17 cellular contexts compared by ENCODE assay signal in genomic region chr6:125823180-125823579, GRCh38. TPM values are rescaled to one million over a fixed set of nuclear protein-coding genes. Genes with fewer than 3 reads are reported as not detected.
DNase-seq lines count a peak whose midpoint lies in the region; ATAC-seq, FAIRE-seq and TF ChIP-seq lines count a peak whose summit lies in the region.
"Had no signal": no experiment of that assay in that cellular context is flagged by ENCODE, and none has a peak within 500 bp of the region (broad histone marks: within the 10 kb centered on the region; RNA-seq: fewer than 3 reads in every experiment).

No MANE protein-coding gene starts in this region.

- H3K4me2 ChIP-seq in HepG2 (ENCODE audit: low read depth, low read length), result no peak overlapping the region
- H3K4me2 ChIP-seq: BLaER1, GM23338 had no signal

- H3K27me3 ChIP-seq in HepG2 (ENCODE audit: control insufficient read depth in 1 of 2, insufficient read depth in 2 of 2, low read length in 2 of 2) (no peaks in the 10 kb centered on the region), right lobe of liver (no peaks in the 10 kb centered on the region), subcutaneous abdominal adipose tissue (ENCODE audit: control insufficient read depth in 5 of 5, insufficient read depth in 4 of 5, low read length in 5 of 5) (no peaks in the 10 kb centered on the region)
- H3K27me3 ChIP-seq: BLaER1 had no signal

- no peak overlapping the region for H3K9ac ChIP-seq in HepG2 (ENCODE audit: insufficient read depth, low read depth, low read length)
- no peak overlapping the region for H3K9ac ChIP-seq in kidney (ENCODE audit: low read length in 2 of 2)
- H3K9ac ChIP-seq in subcutaneous abdominal adipose tissue (ENCODE audit: low read length in 5 of 5), result no peak overlapping the region
- H3K9ac ChIP-seq: BLaER1 had no signal

- TF ChIP-seq EP300 in HepG2 (IDR thresholded peaks at IDR 0.05; ENCODE audit: low read depth in 2 of 2, low read length in 2 of 2) (no peak), HepG2 (CRISPR knock-in tag; IDR thresholded peaks at IDR 0.05; ENCODE audit: borderline replicate concordance) (no peak)

- no peak overlapping the region for H3K4me3 ChIP-seq in HepG2 (replicated peaks in 1 of 3; ENCODE audit: insufficient read depth in 1 of 3, low read depth in 2 of 3, low read length in 3 of 3)
- no peak overlapping the region for H3K4me3 ChIP-seq in right lobe of liver
- no peak overlapping the region for H3K4me3 ChIP-seq in kidney (ENCODE audit: low read length in 2 of 2)
- H3K4me3 ChIP-seq in subcutaneous abdominal adipose tissue (ENCODE audit: low read depth in 1 of 5, low read length in 5 of 5), result no peak overlapping the region
- H3K4me3 ChIP-seq: BLaER1, GM23338 had no signal

- H3K27ac ChIP-seq in HepG2 (ENCODE audit: extremely low read length, insufficient read depth, low read length), result no peak overlapping the region
- H3K27ac ChIP-seq in right lobe of liver, result no peak overlapping the region
- peak overlapping the region in 1 of 2 donors; percentile 58 for H3K27ac ChIP-seq in kidney (ENCODE audit: low read depth in 2 of 2, low read length in 2 of 2)
- peak overlapping the region; percentile 1 for H3K27ac ChIP-seq in subcutaneous abdominal adipose tissue (ENCODE audit: low read depth, low read length)
- H3K27ac ChIP-seq: BLaER1 had no signal

- CTCF ChIA-PET in HepG2 (lab: Yijun Ruan, JAX; ENCODE audit: low intra/inter-chr PET ratio, low total read pairs), result no interaction called here

- FAIRE-seq in HepG2 (lab: Jason Lieb, UNC), result no peak
- peak; percentile 30 for FAIRE-seq in kidney (lab: Jason Lieb, UNC)
- FAIRE-seq: H54, HTR-8/SVneo had no signal

- H3K79me2 ChIP-seq in HepG2 (ENCODE audit: insufficient read depth, low read length), result no peaks in the 10 kb centered on the region

- peaks cover 48% of the 10 kb centered on the region for H3K4me1 ChIP-seq in HepG2 (ENCODE audit: insufficient read depth, low read length)
- peaks cover 0 to 55% (median 13%) of the 10 kb centered on the region in 4 donors for H3K4me1 ChIP-seq in right lobe of liver
- H3K4me1 ChIP-seq in kidney (ENCODE audit: control insufficient read depth in 1 of 2, insufficient read depth in 1 of 2, low read depth in 1 of 2, low read length in 2 of 2), result peaks cover 19 to 49% of the 10 kb centered on the region in 2 donors
- peaks cover 3 to 44% (median 40%) of the 10 kb centered on the region in 5 donors for H3K4me1 ChIP-seq in subcutaneous abdominal adipose tissue (ENCODE audit: control insufficient read depth in 5 of 5, insufficient read depth in 5 of 5, low read length in 5 of 5)

- over 99% methylated on average over 2 of the region's 2 CpGs for WGBS in HepG2 (ENCODE audit: low lambda C conversion rate)
- WGBS in right lobe of liver (ENCODE audit: insufficient coverage, low coverage, low lambda C conversion rate, missing lambda C conversion rate), result 51% methylated on average over 2 of the region's 2 CpGs

- TF ChIP-seq POLR2A in HepG2 (IDR thresholded peaks at IDR 0.05; ENCODE audit: insufficient read depth in 1 of 2, low read depth in 2 of 2, low read length in 2 of 2) (no peak), right lobe of liver (IDR thresholded peaks at IDR 0.05) (no peak)

- H4K20me1 ChIP-seq in HepG2 (ENCODE audit: insufficient read depth, low read length), result no peaks in the 10 kb centered on the region
- H4K20me1 ChIP-seq: BLaER1 had no signal

- no peak for TF ChIP-seq CTCF in HepG2 (CRISPR knock-in tag; IDR thresholded peaks at IDR 0.05)
- no peak for TF ChIP-seq CTCF in right lobe of liver (IDR thresholded peaks at IDR 0.05)
- no peak for TF ChIP-seq CTCF in kidney (IDR thresholded peaks at IDR 0.05; ENCODE audit: borderline replicate concordance, extremely low read depth, insufficient read depth)

- DNase-seq in HepG2 (ENCODE audit: low spot score), result no peak
- no peak for DNase-seq in right lobe of liver
- DNase-seq in kidney, result no peak
- DNase-seq in nucleus accumbens (lab: John Stamatoyannopoulos, UW), result no peak
- DNase-seq in activated CD4-positive, CD25-positive, alpha-beta regulatory T cell (lab: John Stamatoyannopoulos, UW), result no peak
- DNase-seq in NCI-H187 treated with DMSO at 0.1 percent for 48 hours (lab: John Stamatoyannopoulos, UW), result no peak
- DNase-seq: 8988T; Calu3; CD8-positive, alpha-beta T cell; GF-D8; HFFc6 had no signal

- H3K36me3 ChIP-seq in HepG2 (replicated peaks in 1 of 2; ENCODE audit: control insufficient read depth in 1 of 2, insufficient read depth in 2 of 2, low read length in 2 of 2), result no peaks in the 10 kb centered on the region; a peak in 1 of 5 replicates
- H3K36me3 ChIP-seq in right lobe of liver, result no peaks in the 10 kb centered on the region
- peaks cover 0 to 4% of the 10 kb centered on the region in 2 donors for H3K36me3 ChIP-seq in kidney (ENCODE audit: control insufficient read depth in 1 of 2, insufficient read depth in 2 of 2, low read length in 2 of 2)
- peaks cover 5 to 14% (median 6%) of the 10 kb centered on the region in 5 donors for H3K36me3 ChIP-seq in subcutaneous abdominal adipose tissue (ENCODE audit: control insufficient read depth in 5 of 5, insufficient read depth in 5 of 5, low read length in 5 of 5)

- in situ Hi-C loops in HepG2 (cut with HindIII; ENCODE audit: extremely low pct_ligation_motif_present, low pct_unique_long_range_greater_than_20kb), result no loop called here

- H3K9me3 ChIP-seq in HepG2 (ENCODE audit: low read length) (no peaks in the 10 kb centered on the region), right lobe of liver (no peaks in the 10 kb centered on the region), kidney (ENCODE audit: control insufficient read depth in 1 of 2, low read length in 2 of 2) (no peaks in the 10 kb centered on the region), subcutaneous abdominal adipose tissue (ENCODE audit: control insufficient read depth in 5 of 5, low read length in 5 of 5) (no peaks in the 10 kb centered on the region)
- H3K9me3 ChIP-seq: BLaER1 had no signal

- no peak for ATAC-seq in HepG2
- ATAC-seq in right lobe of liver, result no peak
- ATAC-seq: CD8-positive, alpha-beta T cell; GM23338; HCT116 had no signal

- no TSS peak for BruUV-seq in HepG2 (replicated peaks; lab: Mats Ljungman, UMichigan)

- no peak overlapping the region for H2AFZ ChIP-seq in HepG2 (ENCODE audit: low read length)
- H2AFZ ChIP-seq: GM23338 had no signal

- TF ChIP-seq RAD21 in HepG2 (CRISPR knock-in tag; IDR thresholded peaks at IDR 0.05), result no peak

- POLR2A ChIA-PET in HepG2 (lab: Yijun Ruan, JAX), result interaction anchor here (1.3 kb wide), 1 partner anchor 33 kb away, joined by 4 read pairs; the partner anchor contains the start of gene NCOA7

- intact Hi-C loops in HepG2 (cut with micrococcal nuclease; ENCODE audit: unreplicated experiment) (no loop called here), right lobe of liver (cut with DNase I) (no loop called here), kidney (cut with DNase I) (no loop called here)

TF ChIP-seq in HepG2, 621 proteins besides CTCF, POLR2A, EP300 and RAD21:
- TF ChIP-seq MAFK (conservative IDR thresholded peaks at IDR 0.05 in 1 of 2, IDR thresholded peaks at IDR 0.05 in 1 of 2; ENCODE audit: low read length in 2 of 2), result peak; percentile 3 to 35; a peak in 1 of 4 replicates
- TF ChIP-seq ZBTB20 (CRISPR knock-in tag; IDR thresholded peaks at IDR 0.05; ENCODE audit: borderline replicate concordance, low read depth), result no peak

RNA-seq across cellular contexts. Expression of gene NCOA7, which starts 32.4 kb away (rescaled TPM):
- total RNA-seq in HepG2 (2016; rRNA removed; fragmentation: Illumina TruSeq; extraction: Trizol) (13.6 and 24.3 TPM in 2 replicates), right lobe of liver (10 to 100 TPM; 11.4 to 71.8 (median 23.0) TPM), kidney (135 TPM)
- total RNA-seq in HepG2 (2016; cell fraction: cytosol; rRNA removed; fragmentation: Illumina TruSeq; extraction: Trizol; ENCODE audit: low read depth), result 2.1 and 2.2 TPM in 2 replicates
- total RNA-seq in HepG2 (2016; cell fraction: insoluble cytoplasmic fraction; rRNA removed; fragmentation: Illumina TruSeq; extraction: Trizol), result 14.1 and 25.5 TPM in 2 replicates
- total RNA-seq in HepG2 (2016; cell fraction: membrane; rRNA removed; fragmentation: Illumina TruSeq; extraction: Trizol), result 5.1 and 5.6 TPM in 2 replicates
- 15.2 and 17.1 TPM in 2 replicates for total RNA-seq in HepG2 (2016; cell fraction: nucleus; rRNA removed; fragmentation: Illumina TruSeq; extraction: Trizol)
- polyA plus RNA-seq in HepG2 (2011; rRNA removed) (18.7 and 20.8 TPM in 2 replicates), kidney (ENCODE audit: insufficient read depth, low read depth, low replicate concordance) (21.0 TPM)
- polyA plus RNA-seq in HepG2 (2011; cell fraction: cytosol; rRNA removed), result 14.9 and 15.1 TPM in 2 replicates
- 10.3 and 11.5 TPM in 2 replicates for polyA plus RNA-seq in HepG2 (2011; cell fraction: nucleus; rRNA removed)
- polyA plus RNA-seq in HepG2 (2012), result 12.9 and 15.2 TPM in 2 replicates
- 0.77 and 0.88 TPM in 2 replicates for polyA plus RNA-seq in HepG2 (2016; cell fraction: cytosol; fragmentation: Illumina TruSeq; extraction: Trizol; ENCODE audit: low read depth)
- polyA plus RNA-seq in HepG2 (2016; cell fraction: insoluble cytoplasmic fraction; fragmentation: Illumina TruSeq; extraction: Trizol; ENCODE audit: low read depth), result 18.7 and 19.3 TPM in 2 replicates
- 3.2 and 3.7 TPM in 2 replicates for polyA plus RNA-seq in HepG2 (2016; cell fraction: membrane; fragmentation: Illumina TruSeq; extraction: Trizol; ENCODE audit: low read depth)
- 21.0 and 23.4 TPM in 2 replicates for polyA plus RNA-seq in HepG2 (2016; cell fraction: nucleus; fragmentation: Illumina TruSeq; extraction: Trizol; ENCODE audit: insufficient read depth, low read depth)
- polyA minus RNA-seq in HepG2 (2011; rRNA and poly(A)+ RNA removed; ENCODE audit: low replicate concordance), result 42.4 and 115 TPM in 2 replicates
- 19.9 and 21.1 TPM in 2 replicates for polyA minus RNA-seq in HepG2 (2011; cell fraction: cytosol; rRNA and poly(A)+ RNA removed)
- 29.4 and 39.5 TPM in 2 replicates for polyA minus RNA-seq in HepG2 (2011; cell fraction: nucleus; rRNA and poly(A)+ RNA removed)
